ENCODE assay signal across 8 cellular contexts in genomic region chr14:30620178-30620577, GRCh38. TPM values are rescaled to one million over a fixed set of nuclear protein-coding genes. Genes with fewer than 3 reads are reported as not detected.
DNase-seq lines count a peak whose midpoint lies in the region; ATAC-seq and FAIRE-seq lines count a peak whose summit lies in the region.

No MANE protein-coding gene starts in this region.

- no peaks in the 10 kb centered on the region for H3K27me3 ChIP-seq in right cardiac atrium (ENCODE audit: control insufficient read depth, insufficient read depth)

- DNase-seq in GM18507 (ENCODE audit: extremely low spot score, insufficient read length, low read depth) (no peak), NOMO-1 treated with dmso at 0.1 percent for 144 hours (lab: John Stamatoyannopoulos, UW; ENCODE audit: unreplicated experiment) (peak; percentile 66), fibroblast of peridontal ligament (ENCODE audit: extremely low read depth) (peak; percentile 73), posterior cingulate gyrus (no peak), cardiac septum (ENCODE audit: low spot score) (no peak), right cardiac atrium (no peak)
- no peak for DNase-seq in activated CD4-positive, alpha-beta T cell treated with anti-CD3 and anti-CD28 coated beads for 1 hour

- 80% methylated on average over 1 of the region's 1 CpG for WGBS in right cardiac atrium

- intact Hi-C loops in posterior cingulate gyrus (cut with DNase I) (no loop called here), cardiac septum (cut with DNase I) (no loop called here), right cardiac atrium (cut with DNase I) (no loop called here)

- no peak overlapping the region for H3K4me3 ChIP-seq in right cardiac atrium (ENCODE audit: low read length)

- H3K27ac ChIP-seq in right cardiac atrium (ENCODE audit: low read length), result no peak overlapping the region

- ATAC-seq in HG02642 (IDR thresholded peaks at IDR 0.05; ENCODE audit: poor library complexity, unreplicated experiment), result peak; percentile 32
- no peak for ATAC-seq in right cardiac atrium

- H3K4me1 ChIP-seq in right cardiac atrium (ENCODE audit: control insufficient read depth, insufficient read depth, low read length), result peaks cover 2% of the 10 kb centered on the region

- H3K9me3 ChIP-seq in right cardiac atrium (ENCODE audit: control insufficient read depth, low read length), result no peaks in the 10 kb centered on the region

- peak; percentile 71 for FAIRE-seq in GM18507 (lab: Jason Lieb, UNC)

RNA-seq across cellular contexts. Expression of gene SCFD1, which starts 1.9 kb away (rescaled TPM):
- total RNA-seq in cardiac septum (47.9 TPM), right cardiac atrium (10 to 100 TPM; 43.0 to 58.7 (median 45.7) TPM)
- 38.2 TPM for polyA plus RNA-seq in right cardiac atrium

Comparison
In these comparisons a context has a peak if more than half of its experiments do, and no peak if none do; other contexts are left out.
1. DNase-seq: peak in NOMO-1 treated with dmso at 0.1 percent for 144 hours (single experiment) and fibroblast of peridontal ligament (single experiment); none in GM18507 (single experiment), posterior cingulate gyrus (0 of 10), activated CD4-positive, alpha-beta T cell treated with anti-CD3 and anti-CD28 coated beads for 1 hour (single experiment), cardiac septum (single experiment) and right cardiac atrium (0 of 3).